ENCODE assay signal across 1 cellular context in genomic region chr5:59484618-59485017, GRCh38.
TF ChIP-seq lines count a peak whose summit lies in the region.

No MANE protein-coding gene starts in this region.

TF ChIP-seq in H1, 55 proteins besides CTCF, POLR2A, EP300 and RAD21:
- TF ChIP-seq EGR1 (IDR thresholded peaks at IDR 0.05; ENCODE audit: borderline replicate concordance, low read depth, low read length) (no peak), RBBP5 (IDR thresholded peaks at IDR 0.05; ENCODE audit: borderline replicate concordance, low read depth, low read length) (no peak), YY1 (IDR thresholded peaks at IDR 0.05; ENCODE audit: low read depth, low read length) (no peak), HDAC6 (IDR thresholded peaks at IDR 0.05; ENCODE audit: low read depth, low read length) (no peak), CEBPB (IDR thresholded peaks at IDR 0.05; ENCODE audit: low read depth, low read length) (no peak), SRF (IDR thresholded peaks at IDR 0.05; ENCODE audit: low read depth, low read length) (no peak), FOSL1 (IDR thresholded peaks at IDR 0.05; ENCODE audit: insufficient read depth, low read depth, low read length) (no peak), CBX5 (IDR thresholded peaks at IDR 0.05; ENCODE audit: low read depth, low read length) (no peak), HDAC2 (IDR thresholded peaks at IDR 0.05; ENCODE audit: borderline replicate concordance in 1 of 2, low read depth in 2 of 2, low read length in 2 of 2) (no peak), ASH2L (IDR thresholded peaks at IDR 0.05; ENCODE audit: low read length) (no peak), CHD2 (IDR thresholded peaks at IDR 0.05; ENCODE audit: low read length) (no peak), ATF2 (IDR thresholded peaks at IDR 0.05; ENCODE audit: low read length) (no peak), TAF1 (IDR thresholded peaks at IDR 0.05; ENCODE audit: low read depth, low read length) (no peak), ZNF274 (IDR thresholded peaks at IDR 0.05; ENCODE audit: borderline replicate concordance, extremely low read depth, low read length) (no peak)
